7 cellular contexts compared by ENCODE assay signal in genomic region chr2:43163871-43164270, GRCh38.
A peak's percentile ranks its signal among the peaks of the same experiment; 100 is the strongest.
DNase-seq lines count a peak whose midpoint lies in the region; ATAC-seq and TF ChIP-seq lines count a peak whose summit lies in the region.
"Not testable (repeated sequence)": the region's sequence is repeated elsewhere in the genome, so short reads cannot be mapped to it uniquely, and the experiment has no call there.

No MANE protein-coding gene starts in this region.

- H3K27ac Mint-ChIP-seq in CD4-positive, alpha-beta memory T cell = peak overlapping the region in 6 of 7 donors; percentile 3 to 99 (median 80)
- peak overlapping the region in 2 of 3 donors; percentile 54 to 62 for H3K27ac Mint-ChIP-seq in IgD-negative memory B cell
- peak overlapping the region; percentile 33 for H3K27ac Mint-ChIP-seq in activated CD4-positive, alpha-beta T cell treated with anti-CD3 and anti-CD28 coated beads, Interleukin-2, amount 10 ng/mL, durations not matched to agents 7 days and 5 days
- peak overlapping the region; percentile 5 for H3K27ac Mint-ChIP-seq in central memory CD8-positive, alpha-beta T cell (ENCODE audit: low read depth)
- H3K27ac Mint-ChIP-seq in stimulated activated effector memory CD8-positive, alpha-beta T cell treated with anti-CD3 and anti-CD28 coated beads, Interleukin-12 subunit alpha, Interleukin-12 subunit beta, amount 100 ng/mL, for 72 hours = peak overlapping the region; percentile 29

- H3K9me3 Mint-ChIP-seq in CD4-positive, alpha-beta memory T cell; IgD-negative memory B cell; activated CD4-positive, alpha-beta T cell treated with anti-CD3 and anti-CD28 coated beads, Interleukin-2, amount 10 ng/mL, durations not matched to agents 7 days and 5 days; central memory CD8-positive, alpha-beta T cell; stimulated activated effector memory CD8-positive, alpha-beta T cell treated with anti-CD3 and anti-CD28 coated beads, Interleukin-12 subunit alpha, Interleukin-12 subunit beta, amount 100 ng/mL, for 72 hours: not testable (repeated sequence)

- H3K27me3 ChIP-seq in CD4-positive, alpha-beta memory T cell (ENCODE audit: insufficient read depth, low read length); hepatocyte; muscle layer of duodenum (ENCODE audit: low read depth, low read length): not testable (repeated sequence)

- peak overlapping the region in 2 of 8 donors; percentile 13 to 22 for H3K4me3 Mint-ChIP-seq in CD4-positive, alpha-beta memory T cell
- peak overlapping the region in 1 of 4 donors; percentile 15 for H3K4me3 Mint-ChIP-seq in IgD-negative memory B cell
- not testable (repeated sequence) for H3K4me3 Mint-ChIP-seq in activated CD4-positive, alpha-beta T cell treated with anti-CD3 and anti-CD28 coated beads, Interleukin-2, amount 10 ng/mL, durations not matched to agents 7 days and 5 days; central memory CD8-positive, alpha-beta T cell; stimulated activated effector memory CD8-positive, alpha-beta T cell treated with anti-CD3 and anti-CD28 coated beads, Interleukin-12 subunit alpha, Interleukin-12 subunit beta, amount 100 ng/mL, for 72 hours

- not testable (repeated sequence) for H3K9me3 ChIP-seq in CD4-positive, alpha-beta memory T cell (ENCODE audit: control insufficient read depth in 1 of 2, low read length in 2 of 2); hepatocyte (ENCODE audit: low read depth); muscle layer of duodenum (ENCODE audit: control insufficient read depth in 1 of 2, low read length in 2 of 2)

- TF ChIP-seq CTCF in hepatocyte (IDR thresholded peaks at IDR 0.05; ENCODE audit: poor library complexity) = not testable (repeated sequence)

- not testable (repeated sequence) for H3K4me3 ChIP-seq in CD4-positive, alpha-beta memory T cell (ENCODE audit: low read length in 2 of 2); hepatocyte; muscle layer of duodenum (ENCODE audit: low read depth in 1 of 2, low read length in 2 of 2)

- not testable (repeated sequence) for H2AFZ ChIP-seq in hepatocyte

- H3K79me2 ChIP-seq in hepatocyte = not testable (repeated sequence)

- H3K27ac ChIP-seq in CD4-positive, alpha-beta memory T cell (ENCODE audit: low read depth, low read length) = not testable (repeated sequence)
- H3K27ac ChIP-seq in hepatocyte (peak overlapping the region; percentile 90), muscle layer of duodenum (ENCODE audit: low read length) (peak overlapping the region; percentile 77)

- not testable (repeated sequence) for H3K9me2 ChIP-seq in hepatocyte (replicated peaks; ENCODE audit: insufficient read depth)

- intact Hi-C loops in CD4-positive, alpha-beta memory T cell (cut with micrococcal nuclease) = not testable (repeated sequence)

- H3K4me2 ChIP-seq in hepatocyte = not testable (repeated sequence)

- H3K27me3 Mint-ChIP-seq in CD4-positive, alpha-beta memory T cell; IgD-negative memory B cell; activated CD4-positive, alpha-beta T cell treated with anti-CD3 and anti-CD28 coated beads, Interleukin-2, amount 10 ng/mL, durations not matched to agents 7 days and 5 days; central memory CD8-positive, alpha-beta T cell: not testable (repeated sequence)

- not testable (repeated sequence) for H3K36me3 Mint-ChIP-seq in CD4-positive, alpha-beta memory T cell; IgD-negative memory B cell; activated CD4-positive, alpha-beta T cell treated with anti-CD3 and anti-CD28 coated beads, Interleukin-2, amount 10 ng/mL, durations not matched to agents 7 days and 5 days (ENCODE audit: low read depth)
- peaks cover 10% of the 10 kb centered on the region for H3K36me3 Mint-ChIP-seq in central memory CD8-positive, alpha-beta T cell (ENCODE audit: insufficient read depth)
- peaks cover 17% of the 10 kb centered on the region for H3K36me3 Mint-ChIP-seq in stimulated activated effector memory CD8-positive, alpha-beta T cell treated with anti-CD3 and anti-CD28 coated beads, Interleukin-12 subunit alpha, Interleukin-12 subunit beta, amount 100 ng/mL, for 72 hours

- ATAC-seq in central memory CD8-positive, alpha-beta T cell (replicated peaks; ENCODE audit: extremely low read depth, poor library complexity, severe bottlenecking); stimulated activated effector memory CD8-positive, alpha-beta T cell treated with anti-CD3 and anti-CD28 coated beads, Interleukin-12 subunit alpha, Interleukin-12 subunit beta, amount 100 ng/mL, for 72 hours: not testable (repeated sequence)

- POLR2A ChIA-PET in CD4-positive, alpha-beta memory T cell (lab: Charles Lee; ENCODE audit: partially characterized antibody) = interaction anchor here (0.6 to 65.0 kb wide), 5 partner anchors 11 to 992 kb away, joined by 3 to 6960 read pairs (median 69); partner anchors contain the start of gene ZFP36L2
- POLR2A ChIA-PET in activated CD4-positive, alpha-beta T cell treated with anti-CD3 and anti-CD28 coated beads, Interleukin-2, amount 10 ng/mL, durations not matched to agents 7 days and 5 days (lab: Charles Lee) = not testable (repeated sequence)

- peaks cover 35 to 82% (median 62%) of the 10 kb centered on the region in 4 donors for H3K4me1 Mint-ChIP-seq in CD4-positive, alpha-beta memory T cell
- peaks cover 22 to 47% (median 35%) of the 10 kb centered on the region in 3 donors for H3K4me1 Mint-ChIP-seq in IgD-negative memory B cell
- peaks cover 63% of the 10 kb centered on the region for H3K4me1 Mint-ChIP-seq in activated CD4-positive, alpha-beta T cell treated with anti-CD3 and anti-CD28 coated beads, Interleukin-2, amount 10 ng/mL, durations not matched to agents 7 days and 5 days
- peaks cover 60% of the 10 kb centered on the region for H3K4me1 Mint-ChIP-seq in central memory CD8-positive, alpha-beta T cell
- peaks cover 59% of the 10 kb centered on the region for H3K4me1 Mint-ChIP-seq in stimulated activated effector memory CD8-positive, alpha-beta T cell treated with anti-CD3 and anti-CD28 coated beads, Interleukin-12 subunit alpha, Interleukin-12 subunit beta, amount 100 ng/mL, for 72 hours

- CTCF ChIA-PET in CD4-positive, alpha-beta memory T cell (lab: Charles Lee; ENCODE audit: partially characterized antibody) = interaction anchor here (0.8 to 17.7 kb wide), 9 partner anchors 14 to 65 kb away, joined by 3 to 319 read pairs (median 5); no protein-coding TSS in a partner anchor
- CTCF ChIA-PET in activated CD4-positive, alpha-beta T cell treated with anti-CD3 and anti-CD28 coated beads, Interleukin-2, amount 10 ng/mL, durations not matched to agents 7 days and 5 days (lab: Charles Lee) = interaction anchor here (0.9 to 1.2 kb wide), 3 partner anchors 24 to 58 kb away, joined by 3 read pairs; no protein-coding TSS in a partner anchor

- H4K20me1 ChIP-seq in hepatocyte (ENCODE audit: insufficient read depth, poor library complexity, severe bottlenecking) = not testable (repeated sequence)

- not testable (repeated sequence) for H3K36me3 ChIP-seq in CD4-positive, alpha-beta memory T cell (ENCODE audit: insufficient read depth, low read length); hepatocyte (replicated peaks; ENCODE audit: insufficient read depth, low read depth); muscle layer of duodenum (ENCODE audit: control insufficient read depth in 1 of 2, insufficient read depth in 2 of 2, low read length in 2 of 2)

- H3K4me1 ChIP-seq in CD4-positive, alpha-beta memory T cell (ENCODE audit: insufficient read depth, low read length) = peaks cover 80% of the 10 kb centered on the region
- peaks cover 35% of the 10 kb centered on the region for H3K4me1 ChIP-seq in hepatocyte (ENCODE audit: insufficient read depth)
- not testable (repeated sequence) for H3K4me1 ChIP-seq in muscle layer of duodenum (ENCODE audit: control insufficient read depth in 1 of 2, insufficient read depth in 2 of 2, low read length in 2 of 2)

- 85% methylated on average over 5 of the region's 5 CpGs for WGBS in hepatocyte (ENCODE audit: low lambda C conversion rate, missing lambda C conversion rate)

- DNase-seq in CD4-positive, alpha-beta memory T cell; activated CD4-positive, alpha-beta T cell treated with anti-CD3 and anti-CD28 coated beads, Interleukin-2, amount 10 ng/mL, durations not matched to agents 7 days and 5 days; central memory CD8-positive, alpha-beta T cell (ENCODE audit: low spot score in 2 of 2); hepatocyte (ENCODE audit: low spot score); stimulated activated effector memory CD8-positive, alpha-beta T cell treated with anti-CD3 and anti-CD28 coated beads, Interleukin-12 subunit alpha, Interleukin-12 subunit beta, amount 100 ng/mL, for 72 hours (ENCODE audit: low spot score in 2 of 2): not testable (repeated sequence)

Comparison
In these comparisons a context has a peak if more than half of its experiments do, and no peak if none do; other contexts are left out.
1. H3K27ac Mint-ChIP-seq: peak in every context shown above with its lines; median percentile 80 in CD4-positive, alpha-beta memory T cell; 58 in IgD-negative memory B cell; 33 in activated CD4-positive, alpha-beta T cell treated with anti-CD3 and anti-CD28 coated beads, Interleukin-2, amount 10 ng/mL, durations not matched to agents 7 days and 5 days; 29 in stimulated activated effector memory CD8-positive, alpha-beta T cell treated with anti-CD3 and anti-CD28 coated beads, Interleukin-12 subunit alpha, Interleukin-12 subunit beta, amount 100 ng/mL, for 72 hours; 5 in central memory CD8-positive, alpha-beta T cell.